ENCODE assay signal across 1 cellular context in genomic region chr11:93329936-93330445, GRCh38.
TF ChIP-seq lines count a peak whose summit lies in the region.

No MANE protein-coding gene starts in this region.

TF ChIP-seq in K562, 482 proteins besides CTCF, POLR2A, EP300 and RAD21 (continued from another document):
- TF ChIP-seq HLTF (IDR thresholded peaks at IDR 0.05) (no peak), EP400 (IDR thresholded peaks at IDR 0.05) (peak; percentile 54; the same call in 1 of the 2 replicates), BRD9 (IDR thresholded peaks at IDR 0.05; ENCODE audit: low read depth, partially characterized antibody) (peak; percentile 26), MEF2A (IDR thresholded peaks at IDR 0.05; ENCODE audit: control insufficient read depth, low read depth, low read length) (no peak), ZBTB43 (CRISPR knock-in tag; IDR thresholded peaks at IDR 0.05) (no peak), PML (IDR thresholded peaks at IDR 0.05; ENCODE audit: low read length) (0 out of 2 replicates have a peak, but pooled peaks have one; percentile 30), TEAD2 (tag; IDR thresholded peaks at IDR 0.05) (no peak), RCOR1 (IDR thresholded peaks at IDR 0.05; ENCODE audit: borderline replicate concordance in 1 of 2, low read depth in 2 of 2, low read length in 2 of 2) (peak in 1 of 2 experiments; percentile 45; a peak in 1 of 4 replicates), ZKSCAN8 (CRISPR knock-in tag; IDR thresholded peaks at IDR 0.05) (0 out of 2 replicates have a peak, but pooled peaks have one; percentile 22)
- TF ChIP-seq, protein P1, sequence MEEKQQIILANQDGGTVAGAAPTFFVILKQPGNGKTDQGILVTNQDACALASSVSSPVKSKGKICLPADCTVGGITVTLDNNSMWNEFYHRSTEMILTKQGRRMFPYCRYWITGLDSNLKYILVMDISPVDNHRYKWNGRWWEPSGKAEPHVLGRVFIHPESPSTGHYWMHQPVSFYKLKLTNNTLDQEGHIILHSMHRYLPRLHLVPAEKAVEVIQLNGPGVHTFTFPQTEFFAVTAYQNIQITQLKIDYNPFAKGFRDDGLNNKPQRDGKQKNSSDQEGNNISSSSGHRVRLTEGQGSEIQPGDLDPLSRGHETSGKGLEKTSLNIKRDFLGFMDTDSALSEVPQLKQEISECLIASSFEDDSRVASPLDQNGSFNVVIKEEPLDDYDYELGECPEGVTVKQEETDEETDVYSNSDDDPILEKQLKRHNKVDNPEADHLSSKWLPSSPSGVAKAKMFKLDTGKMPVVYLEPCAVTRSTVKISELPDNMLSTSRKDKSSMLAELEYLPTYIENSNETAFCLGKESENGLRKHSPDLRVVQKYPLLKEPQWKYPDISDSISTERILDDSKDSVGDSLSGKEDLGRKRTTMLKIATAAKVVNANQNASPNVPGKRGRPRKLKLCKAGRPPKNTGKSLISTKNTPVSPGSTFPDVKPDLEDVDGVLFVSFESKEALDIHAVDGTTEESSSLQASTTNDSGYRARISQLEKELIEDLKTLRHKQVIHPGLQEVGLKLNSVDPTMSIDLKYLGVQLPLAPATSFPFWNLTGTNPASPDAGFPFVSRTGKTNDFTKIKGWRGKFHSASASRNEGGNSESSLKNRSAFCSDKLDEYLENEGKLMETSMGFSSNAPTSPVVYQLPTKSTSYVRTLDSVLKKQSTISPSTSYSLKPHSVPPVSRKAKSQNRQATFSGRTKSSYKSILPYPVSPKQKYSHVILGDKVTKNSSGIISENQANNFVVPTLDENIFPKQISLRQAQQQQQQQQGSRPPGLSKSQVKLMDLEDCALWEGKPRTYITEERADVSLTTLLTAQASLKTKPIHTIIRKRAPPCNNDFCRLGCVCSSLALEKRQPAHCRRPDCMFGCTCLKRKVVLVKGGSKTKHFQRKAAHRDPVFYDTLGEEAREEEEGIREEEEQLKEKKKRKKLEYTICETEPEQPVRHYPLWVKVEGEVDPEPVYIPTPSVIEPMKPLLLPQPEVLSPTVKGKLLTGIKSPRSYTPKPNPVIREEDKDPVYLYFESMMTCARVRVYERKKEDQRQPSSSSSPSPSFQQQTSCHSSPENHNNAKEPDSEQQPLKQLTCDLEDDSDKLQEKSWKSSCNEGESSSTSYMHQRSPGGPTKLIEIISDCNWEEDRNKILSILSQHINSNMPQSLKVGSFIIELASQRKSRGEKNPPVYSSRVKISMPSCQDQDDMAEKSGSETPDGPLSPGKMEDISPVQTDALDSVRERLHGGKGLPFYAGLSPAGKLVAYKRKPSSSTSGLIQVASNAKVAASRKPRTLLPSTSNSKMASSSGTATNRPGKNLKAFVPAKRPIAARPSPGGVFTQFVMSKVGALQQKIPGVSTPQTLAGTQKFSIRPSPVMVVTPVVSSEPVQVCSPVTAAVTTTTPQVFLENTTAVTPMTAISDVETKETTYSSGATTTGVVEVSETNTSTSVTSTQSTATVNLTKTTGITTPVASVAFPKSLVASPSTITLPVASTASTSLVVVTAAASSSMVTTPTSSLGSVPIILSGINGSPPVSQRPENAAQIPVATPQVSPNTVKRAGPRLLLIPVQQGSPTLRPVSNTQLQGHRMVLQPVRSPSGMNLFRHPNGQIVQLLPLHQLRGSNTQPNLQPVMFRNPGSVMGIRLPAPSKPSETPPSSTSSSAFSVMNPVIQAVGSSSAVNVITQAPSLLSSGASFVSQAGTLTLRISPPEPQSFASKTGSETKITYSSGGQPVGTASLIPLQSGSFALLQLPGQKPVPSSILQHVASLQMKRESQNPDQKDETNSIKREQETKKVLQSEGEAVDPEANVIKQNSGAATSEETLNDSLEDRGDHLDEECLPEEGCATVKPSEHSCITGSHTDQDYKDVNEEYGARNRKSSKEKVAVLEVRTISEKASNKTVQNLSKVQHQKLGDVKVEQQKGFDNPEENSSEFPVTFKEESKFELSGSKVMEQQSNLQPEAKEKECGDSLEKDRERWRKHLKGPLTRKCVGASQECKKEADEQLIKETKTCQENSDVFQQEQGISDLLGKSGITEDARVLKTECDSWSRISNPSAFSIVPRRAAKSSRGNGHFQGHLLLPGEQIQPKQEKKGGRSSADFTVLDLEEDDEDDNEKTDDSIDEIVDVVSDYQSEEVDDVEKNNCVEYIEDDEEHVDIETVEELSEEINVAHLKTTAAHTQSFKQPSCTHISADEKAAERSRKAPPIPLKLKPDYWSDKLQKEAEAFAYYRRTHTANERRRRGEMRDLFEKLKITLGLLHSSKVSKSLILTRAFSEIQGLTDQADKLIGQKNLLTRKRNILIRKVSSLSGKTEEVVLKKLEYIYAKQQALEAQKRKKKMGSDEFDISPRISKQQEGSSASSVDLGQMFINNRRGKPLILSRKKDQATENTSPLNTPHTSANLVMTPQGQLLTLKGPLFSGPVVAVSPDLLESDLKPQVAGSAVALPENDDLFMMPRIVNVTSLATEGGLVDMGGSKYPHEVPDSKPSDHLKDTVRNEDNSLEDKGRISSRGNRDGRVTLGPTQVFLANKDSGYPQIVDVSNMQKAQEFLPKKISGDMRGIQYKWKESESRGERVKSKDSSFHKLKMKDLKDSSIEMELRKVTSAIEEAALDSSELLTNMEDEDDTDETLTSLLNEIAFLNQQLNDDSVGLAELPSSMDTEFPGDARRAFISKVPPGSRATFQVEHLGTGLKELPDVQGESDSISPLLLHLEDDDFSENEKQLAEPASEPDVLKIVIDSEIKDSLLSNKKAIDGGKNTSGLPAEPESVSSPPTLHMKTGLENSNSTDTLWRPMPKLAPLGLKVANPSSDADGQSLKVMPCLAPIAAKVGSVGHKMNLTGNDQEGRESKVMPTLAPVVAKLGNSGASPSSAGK (IDR thresholded peaks at IDR 0.05), result 0 out of 2 replicates have a peak, but pooled peaks have one; percentile 65
